19 cellular contexts compared by ENCODE assay signal in genomic region chr3:178340523-178340922, GRCh38.
DNase-seq lines count a peak whose midpoint lies in the region; ATAC-seq and TF ChIP-seq lines count a peak whose summit lies in the region.
"Had no signal": no experiment of that assay in that cellular context is flagged by ENCODE, and none has a peak within 500 bp of the region (broad histone marks: within the 10 kb centered on the region; RNA-seq: fewer than 3 reads in every experiment).

No MANE protein-coding gene starts in this region.

- intact Hi-C loops in A673 (cut with micrococcal nuclease; ENCODE audit: unreplicated experiment), result no loop called here

- H3K4me1 ChIP-seq in A673 (ENCODE audit: insufficient read depth, low read length, poor library complexity, severe bottlenecking), result peaks cover 5% of the 10 kb centered on the region
- H3K4me1 ChIP-seq in osteoblast (ENCODE audit: insufficient read depth, low read length), result peaks cover 10% of the 10 kb centered on the region
- H3K4me1 ChIP-seq: BE2C had no signal

- no peaks in the 10 kb centered on the region for H4K20me1 ChIP-seq in osteoblast (ENCODE audit: insufficient read depth, low read length)
- H4K20me1 ChIP-seq: BLaER1 treated with 17β-estradiol and CSF1 and Interleukin-3, amounts not matched to agents 10 nM and 100 nM had no signal

- no peak for ATAC-seq in HG03442 (IDR thresholded peaks at IDR 0.05; ENCODE audit: unreplicated experiment)

- H3K27me3 ChIP-seq in A673 (replicated peaks; ENCODE audit: insufficient read depth, low read depth, low read length, poor library complexity), result no peaks in the 10 kb centered on the region
- H3K27me3 ChIP-seq in osteoblast (ENCODE audit: insufficient read depth, low read length), result no peaks in the 10 kb centered on the region
- H3K27me3 ChIP-seq: BE2C; BLaER1 treated with 17β-estradiol and CSF1 and Interleukin-3, amounts not matched to agents 10 nM and 100 nM had no signal

- TF ChIP-seq CTCF in A673 (conservative IDR thresholded peaks at IDR 0.05; ENCODE audit: low read depth, low read length) (no peak), fibroblast of pulmonary artery (IDR thresholded peaks at IDR 0.05; ENCODE audit: low read length, missing control alignments) (no peak), osteoblast (IDR thresholded peaks at IDR 0.05; ENCODE audit: extremely low read depth, low read depth, low read length) (no peak)

- POLR2A ChIA-PET in A673 (lab: Charles Lee; ENCODE audit: low non-redundant PET), result no interaction called here

- no peak overlapping the region for H3K4me2 ChIP-seq in osteoblast (ENCODE audit: insufficient read depth, low read length)

- H3K36me3 ChIP-seq in A673 (ENCODE audit: insufficient read depth, low read length, poor library complexity, severe bottlenecking) (no peaks in the 10 kb centered on the region), osteoblast (ENCODE audit: insufficient read depth, low read length) (no peaks in the 10 kb centered on the region)
- H3K36me3 ChIP-seq: BE2C; BLaER1 treated with 17β-estradiol and CSF1 and Interleukin-3, amounts not matched to agents 10 nM and 100 nM; HAP-1 had no signal

- H3K79me2 ChIP-seq in osteoblast (ENCODE audit: insufficient read depth, low read length), result no peaks in the 10 kb centered on the region

- CTCF ChIA-PET in A673 (lab: Charles Lee), result no interaction called here

- H3K9me3 ChIP-seq in A673 (ENCODE audit: low read depth, low read length, poor library complexity, severe bottlenecking), result no peaks in the 10 kb centered on the region
- no peaks in the 10 kb centered on the region for H3K9me3 ChIP-seq in osteoblast (ENCODE audit: low read depth, low read length)
- H3K9me3 ChIP-seq: BE2C, HAP-1 had no signal

- H3K27ac ChIP-seq in A673 (ENCODE audit: low read depth, low read length, poor library complexity, severe bottlenecking) (no peak overlapping the region), osteoblast (ENCODE audit: low read depth, low read length) (no peak overlapping the region)
- H3K27ac ChIP-seq: 22Rv1; BLaER1 treated with 17β-estradiol and CSF1 and Interleukin-3, amounts not matched to agents 10 nM and 100 nM had no signal

- DNase-seq in A673 (ENCODE audit: low spot score), result peak; percentile 15
- peak; percentile 55 for DNase-seq in fibroblast of pulmonary artery (ENCODE audit: low read depth)
- no peak for DNase-seq in osteoblast (ENCODE audit: insufficient read length, low spot score, missing footprints)
- no peak for DNase-seq in NCI-H748 (lab: John Stamatoyannopoulos, UW; ENCODE audit: unreplicated experiment)
- no peak for DNase-seq in OCI-M2 (lab: John Stamatoyannopoulos, UW; ENCODE audit: unreplicated experiment)
- DNase-seq: ACHN; AML-193; BE2C; CD4-positive, alpha-beta T cell; CD8-positive, alpha-beta memory T cell; DMS53; DMS79 treated with DMSO at 0.1 percent for 48 hours; GF-D8; GOT3; HFFc6 had no signal

- H2AFZ ChIP-seq in osteoblast (ENCODE audit: low read length), result peak overlapping the region; percentile 12

- no TSS peak for BruUV-seq in A673 (replicated peaks; lab: Mats Ljungman, UMichigan)

- no peak overlapping the region for H3K4me3 ChIP-seq in A673 (ENCODE audit: low read depth, low read length, poor library complexity, severe bottlenecking)
- H3K4me3 ChIP-seq in fibroblast of pulmonary artery (replicated peaks; ENCODE audit: low read depth, low read length), result no peak overlapping the region
- no peak overlapping the region for H3K4me3 ChIP-seq in osteoblast (ENCODE audit: insufficient read depth, low read length)
- H3K4me3 ChIP-seq: BLaER1 treated with 17β-estradiol and CSF1 and Interleukin-3, amounts not matched to agents 10 nM and 100 nM; HAP-1 had no signal

Comparison
In these comparisons a context has a peak if more than half of its experiments do, and no peak if none do; other contexts are left out.
1. DNase-seq: peak in A673 (single experiment) and fibroblast of pulmonary artery (single experiment); none in osteoblast (single experiment), NCI-H748 (single experiment) and OCI-M2 (single experiment).